8 cellular contexts compared by ENCODE assay signal in genomic region chr1:6603851-6604558, GRCh38. TPM values are rescaled to one million over a fixed set of nuclear protein-coding genes. Genes with fewer than 3 reads are reported as not detected.
DNase-seq lines count a peak whose midpoint lies in the region; ATAC-seq and TF ChIP-seq lines count a peak whose summit lies in the region.

No MANE protein-coding gene starts in this region.

- H3K27me3 ChIP-seq in cardiac muscle cell, result no peaks in the 10 kb centered on the region

- H3K27ac ChIP-seq in cardiac muscle cell, result peak overlapping the region; percentile 99

- peak; percentile 47 for DNase-seq in stimulated activated CD4-positive, alpha-beta T cell treated with anti-CD3 and anti-CD28 coated beads, Interleukin-15, amount 100 ng/mL, for 24 hours
- no peak for DNase-seq in stimulated activated CD4-positive, alpha-beta T cell treated with anti-CD3 and anti-CD28 coated beads, Interleukin-4, amount 100 ng/mL, for 24 hours
- DNase-seq in activated naive CD4-positive, alpha-beta T cell treated with anti-CD3 and anti-CD28 coated beads, Interleukin-2, amount 50 U/mL, for 72 hours (ENCODE audit: low spot score in 2 of 2), result peak; percentile 46 to 57
- peak; percentile 91 to 93 for DNase-seq in cardiac muscle cell (ENCODE audit: low read depth in 1 of 2, low spot score in 1 of 2)
- peak; percentile 46 for DNase-seq in omental fat pad (ENCODE audit: low spot score)
- no peak for DNase-seq in germinal center (ENCODE audit: low spot score)
- DNase-seq in Ammon's horn (ENCODE audit: low spot score), result no peak

- TF ChIP-seq CTCF in cardiac muscle cell (IDR thresholded peaks at IDR 0.05; ENCODE audit: low read depth, low read length), result no peak
- no peak for TF ChIP-seq CTCF in omental fat pad (IDR thresholded peaks at IDR 0.05)

- peak overlapping the region; percentile 57 for H3K4me3 ChIP-seq in cardiac muscle cell

- peaks cover 15 to 20% of the 10 kb centered on the region in 2 donors for H3K36me3 Mint-ChIP-seq in activated naive CD4-positive, alpha-beta T cell treated with anti-CD3 and anti-CD28 coated beads, Interleukin-2, amount 50 U/mL, for 72 hours

- ATAC-seq in activated naive CD4-positive, alpha-beta T cell treated with anti-CD3 and anti-CD28 coated beads, Interleukin-2, amount 50 U/mL, for 72 hours, result no peak
- ATAC-seq in omental fat pad (ENCODE audit: low FRiP score) (no peak), GM18517 (IDR thresholded peaks at IDR 0.05; ENCODE audit: unreplicated experiment) (no peak)

- H3K27ac Mint-ChIP-seq in activated naive CD4-positive, alpha-beta T cell treated with anti-CD3 and anti-CD28 coated beads, Interleukin-2, amount 50 U/mL, for 72 hours, result peak overlapping the region; percentile 92 to 95

- no peaks in the 10 kb centered on the region for H3K9me3 Mint-ChIP-seq in activated naive CD4-positive, alpha-beta T cell treated with anti-CD3 and anti-CD28 coated beads, Interleukin-2, amount 50 U/mL, for 72 hours

- no peaks in the 10 kb centered on the region for H3K36me3 ChIP-seq in cardiac muscle cell

- H3K4me1 ChIP-seq in cardiac muscle cell (ENCODE audit: low read depth), result peaks cover 39% of the 10 kb centered on the region

- H3K9me3 ChIP-seq in cardiac muscle cell (ENCODE audit: low read depth), result no peaks in the 10 kb centered on the region

RNA-seq across cellular contexts. Expression of gene KLHL21, which starts 1.3 kb away (rescaled TPM):
- 10 to 100 TPM; 22.9 to 38.9 TPM for total RNA-seq in activated naive CD4-positive, alpha-beta T cell treated with anti-CD3 and anti-CD28 coated beads, Interleukin-2, amount 50 U/mL, for 72 hours
- total RNA-seq in cardiac muscle cell (62.7 and 90.5 TPM in 2 replicates), omental fat pad (10 to 100 TPM; 48.3 to 98.5 (median 57.0) TPM)
- 37.3 and 40.6 TPM in 2 replicates for polyA plus RNA-seq in cardiac muscle cell

RNA-seq across cellular contexts. Expression of gene PHF13, which starts 9.5 kb away (rescaled TPM):
- total RNA-seq in activated naive CD4-positive, alpha-beta T cell treated with anti-CD3 and anti-CD28 coated beads, Interleukin-2, amount 50 U/mL, for 72 hours, result 10 to 100 TPM; 15.5 to 33.4 TPM
- 20.6 and 31.6 TPM in 2 replicates for total RNA-seq in cardiac muscle cell
- 16.8 and 25.9 TPM in 2 replicates for polyA plus RNA-seq in cardiac muscle cell
- 10 to 100 TPM in 3 of 4 donors, 1 to 10 TPM in 1; 8.6 to 15.1 (median 14.7) TPM for total RNA-seq in omental fat pad

RNA-seq across cellular contexts. Expression of gene THAP3, which starts 20.7 kb away (rescaled TPM):
- 10 to 100 TPM; 20.2 to 52.6 TPM for total RNA-seq in activated naive CD4-positive, alpha-beta T cell treated with anti-CD3 and anti-CD28 coated beads, Interleukin-2, amount 50 U/mL, for 72 hours
- total RNA-seq in cardiac muscle cell, result 46.0 and 55.5 TPM in 2 replicates
- polyA plus RNA-seq in cardiac muscle cell, result 35.1 and 43.7 TPM in 2 replicates
- 10 to 100 TPM; 11.6 to 35.0 (median 23.2) TPM for total RNA-seq in omental fat pad

RNA-seq across cellular contexts. Expression of gene ZBTB48, which starts 24.2 kb away (rescaled TPM):
- 10 to 100 TPM; 22.8 to 25.8 TPM for total RNA-seq in activated naive CD4-positive, alpha-beta T cell treated with anti-CD3 and anti-CD28 coated beads, Interleukin-2, amount 50 U/mL, for 72 hours
- total RNA-seq in cardiac muscle cell, result 38.5 and 46.3 TPM in 2 replicates
- polyA plus RNA-seq in cardiac muscle cell, result 22.4 and 28.8 TPM in 2 replicates
- total RNA-seq in omental fat pad, result 10 to 100 TPM in 3 of 4 donors, 1 to 10 TPM in 1; 9.9 to 19.2 (median 13.4) TPM

RNA-seq across cellular contexts. Expression of gene TAS1R1, which starts 48.9 kb away (rescaled TPM):
- not detected for total RNA-seq in activated naive CD4-positive, alpha-beta T cell treated with anti-CD3 and anti-CD28 coated beads, Interleukin-2, amount 50 U/mL, for 72 hours
- not detected in 2 replicates for total RNA-seq in cardiac muscle cell
- 0.17 TPM in 1 of 2 replicates, not detected in the other for polyA plus RNA-seq in cardiac muscle cell
- total RNA-seq in omental fat pad, result under 1 TPM in 1 of 4 donors, not detected in 3; 0.19 TPM

Comparison
In these comparisons a context has a peak if more than half of its experiments do, and no peak if none do; other contexts are left out.
1. DNase-seq: peak in stimulated activated CD4-positive, alpha-beta T cell treated with anti-CD3 and anti-CD28 coated beads, Interleukin-15, amount 100 ng/mL, for 24 hours (single experiment), activated naive CD4-positive, alpha-beta T cell treated with anti-CD3 and anti-CD28 coated beads, Interleukin-2, amount 50 U/mL, for 72 hours (2 of 2), cardiac muscle cell (2 of 2) and omental fat pad (single experiment); none in stimulated activated CD4-positive, alpha-beta T cell treated with anti-CD3 and anti-CD28 coated beads, Interleukin-4, amount 100 ng/mL, for 24 hours (single experiment), germinal center (single experiment) and Ammon's horn (single experiment).